8 cellular contexts compared by ENCODE assay signal in the genomic region with DNA sequence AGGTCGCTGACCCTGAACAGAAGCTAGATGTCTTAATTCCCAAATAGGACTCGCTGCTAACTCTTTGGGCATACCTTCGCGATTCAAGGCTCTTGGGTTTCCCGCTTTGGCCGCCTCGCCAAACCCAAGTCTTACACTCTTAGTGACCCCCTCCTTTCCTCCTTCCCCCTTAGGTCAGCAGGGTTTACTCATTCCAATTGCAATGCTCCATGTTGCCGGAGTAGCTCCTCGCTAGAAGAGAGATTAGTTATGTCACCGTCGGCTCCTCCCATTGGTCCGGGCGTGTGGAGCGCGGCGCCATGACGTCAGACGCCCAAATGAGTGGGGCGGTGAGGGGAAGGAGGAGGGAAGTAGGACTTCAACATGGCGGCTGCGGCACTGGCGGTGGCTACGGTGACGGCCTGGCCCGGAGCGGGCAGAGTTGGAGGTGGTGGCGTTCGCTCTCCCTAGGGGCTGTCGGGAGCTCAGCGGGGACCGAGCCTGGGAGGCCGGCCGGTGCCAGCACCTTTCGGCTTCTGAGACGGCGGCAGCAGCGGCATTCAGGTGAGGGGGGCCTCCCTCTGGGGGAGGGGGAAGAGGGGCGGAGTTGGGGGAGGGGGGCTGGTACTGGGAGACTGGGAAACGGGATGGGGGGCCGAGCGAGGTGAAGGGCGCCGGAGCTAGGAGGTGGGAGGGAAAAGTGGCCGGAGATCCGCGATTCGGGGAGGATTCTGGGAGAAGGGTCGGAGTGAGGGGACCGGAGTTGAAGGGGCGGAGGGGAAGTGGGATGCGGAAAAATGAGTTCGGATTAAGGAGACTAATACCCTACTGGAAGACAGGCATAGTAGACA. TPM values are rescaled to one million over a fixed set of nuclear protein-coding genes. Genes with fewer than 3 reads are reported as not detected.
DNase-seq lines count a peak whose midpoint lies in the region; ATAC-seq, FAIRE-seq and TF ChIP-seq lines count a peak whose summit lies in the region.

A gene (plus strand): TSS at position 346 of the 830 bp plus-strand sequence. CDS start 41,872 bp downstream, outside the sequence.

- H3K9me3 ChIP-seq in HUES64 (ENCODE audit: insufficient read depth, low read depth, low read length) (no peaks in the 10 kb centered on the region), OCI-LY1 (ENCODE audit: low read length) (no peaks in the 10 kb centered on the region), endothelial cell of umbilical vein (replicated peaks; ENCODE audit: control insufficient read depth, insufficient read depth, low read length) (no peaks in the 10 kb centered on the region)

- H3K4me3 ChIP-seq in HUES64 (ENCODE audit: low read length) (peak within 1 kb of the TSS; percentile 84), OCI-LY1 (ENCODE audit: low read depth, low read length, poor library complexity, severe bottlenecking) (peak within 1 kb of the TSS; percentile 85), endothelial cell of umbilical vein (replicated peaks in 1 of 3; ENCODE audit: insufficient read depth in 1 of 3, low read depth in 1 of 3, low read length in 3 of 3) (peak within 1 kb of the TSS; percentile 51 to 87 (median 79))

- dilution Hi-C loops in endothelial cell of umbilical vein (cut with MboI; ENCODE audit: extremely low pct_ligation_motif_present, low sequenced_read_pairs) = no loop called here

- CTCF ChIA-PET in Calu3 (lab: Charles Lee) (interaction anchor here (0.6 to 1.2 kb wide), 5 partner anchors 13 to 142 kb away, joined by 4 to 8 read pairs (median 8); no protein-coding TSS in a partner anchor), endothelial cell of umbilical vein (lab: Charles Lee) (interaction anchor here (0.8 to 2.9 kb wide), 13 partner anchors 13 to 198 kb away, joined by 3 to 20 read pairs (median 3); a partner anchor contains a TSS)

- H3K27me3 Mint-ChIP-seq in Calu3 (ENCODE audit: unreplicated experiment) = no peaks in the 10 kb centered on the region

- POLR2A ChIA-PET in endothelial cell of umbilical vein (lab: Charles Lee) = interaction anchor here (0.6 to 0.7 kb wide), 5 partner anchors 9 to 173 kb away, joined by 3 to 11 read pairs (median 4); no protein-coding TSS in a partner anchor

- H3K27ac Mint-ChIP-seq in Calu3 (ENCODE audit: unreplicated experiment) = peak within 1 kb of the TSS; percentile 95

- intact Hi-C loops in Calu3 (cut with micrococcal nuclease; ENCODE audit: unreplicated experiment) (no loop called here), endothelial cell of umbilical vein (cut with micrococcal nuclease) (loop anchor here (1.0 to 5.0 kb wide), 3 partner anchors 53 to 198 kb away; a partner anchor contains a TSS)

- peak; percentile 97 for FAIRE-seq in endothelial cell of umbilical vein (lab: Jason Lieb, UNC)

- no peaks in the 10 kb centered on the region for H4K20me1 ChIP-seq in OCI-LY1 (ENCODE audit: insufficient read depth, low read length)
- H4K20me1 ChIP-seq in endothelial cell of umbilical vein (replicated peaks; ENCODE audit: control insufficient read depth, extremely low read depth, insufficient read depth, low read length) = no peaks in the 10 kb centered on the region

- peaks cover 4% of the 10 kb centered on the region; the same call in 1 of the 2 replicates for H3K4me1 ChIP-seq in HUES64 (ENCODE audit: insufficient read depth, low read length)
- peaks cover 17% of the 10 kb centered on the region for H3K4me1 ChIP-seq in OCI-LY1 (ENCODE audit: insufficient read depth, low read length, severe bottlenecking)
- no peaks in the 10 kb centered on the region for H3K4me1 ChIP-seq in endothelial cell of umbilical vein (ENCODE audit: control insufficient read depth, extremely low read depth, insufficient read depth, low read length)

- peaks cover 10% of the 10 kb centered on the region for H3K4me1 Mint-ChIP-seq in Calu3 (ENCODE audit: low read depth, unreplicated experiment)

- H3K9me2 ChIP-seq in OCI-LY1 (ENCODE audit: low read depth, low read length) = no peaks in the 10 kb centered on the region

- peaks cover under 1% of the 10 kb centered on the region; the same call in 1 of the 2 replicates for H3K36me3 ChIP-seq in HUES64 (ENCODE audit: insufficient read depth, low read length)
- H3K36me3 ChIP-seq in OCI-LY1 (ENCODE audit: insufficient read depth, low read length) = peaks cover 4% of the 10 kb centered on the region
- H3K36me3 ChIP-seq in endothelial cell of umbilical vein (ENCODE audit: control insufficient read depth in 2 of 2, extremely low read depth in 1 of 2, insufficient read depth in 2 of 2, low read length in 2 of 2) = no peaks in the 10 kb centered on the region

- H3K4me2 ChIP-seq in OCI-LY1 (ENCODE audit: low read length) (peak within 1 kb of the TSS; percentile 91), endothelial cell of umbilical vein (ENCODE audit: insufficient read depth, low read length) (peak within 1 kb of the TSS; percentile 93)

- no peak for TF ChIP-seq CTCF in Calu3 (IDR thresholded peaks at IDR 0.05; ENCODE audit: unreplicated experiment)
- TF ChIP-seq CTCF in OCI-LY1 (IDR thresholded peaks at IDR 0.05; ENCODE audit: low read length) = no peak
- TF ChIP-seq CTCF in endothelial cell of umbilical vein (IDR thresholded peaks at IDR 0.05; ENCODE audit: extremely low read depth in 1 of 2, insufficient read depth in 1 of 2, low read depth in 1 of 2, low read length in 2 of 2) = no peak

- ATAC-seq in GM21447 (IDR thresholded peaks at IDR 0.05; ENCODE audit: unreplicated experiment) = peak; percentile 99

- H3K27ac ChIP-seq in HUES64 (ENCODE audit: low read depth, low read length) (peak within 1 kb of the TSS; percentile 98), OCI-LY1 (ENCODE audit: low read depth, low read length, poor library complexity, severe bottlenecking) (peak within 1 kb of the TSS; percentile 66), endothelial cell of umbilical vein (ENCODE audit: insufficient read depth, low read depth, low read length) (peak within 1 kb of the TSS; percentile 58)

- H2AFZ ChIP-seq in OCI-LY1 (ENCODE audit: low read length) (0 out of 2 replicates have a peak within 1 kb of the TSS, but pooled peaks have one; percentile 2), endothelial cell of umbilical vein (ENCODE audit: low read depth, low read length) (peak within 1 kb of the TSS; percentile 83)

- H3K79me2 ChIP-seq in OCI-LY1 (ENCODE audit: insufficient read depth, low read length) = peaks cover 40% of the 10 kb centered on the region
- peaks cover 36% of the 10 kb centered on the region for H3K79me2 ChIP-seq in endothelial cell of umbilical vein (ENCODE audit: control insufficient read depth, insufficient read depth, low read length)

- H3K9me1 ChIP-seq in endothelial cell of umbilical vein (replicated peaks; ENCODE audit: control insufficient read depth, extremely low read depth, insufficient read depth, low read length) = no peaks in the 10 kb centered on the region

- peaks cover 33% of the 10 kb centered on the region for H3K36me3 Mint-ChIP-seq in Calu3 (ENCODE audit: insufficient read depth, unreplicated experiment)

- BruUV-seq in Calu3 (replicated peaks; lab: Mats Ljungman, UMichigan) = no TSS peak
- BruUV-seq in endothelial cell of umbilical vein (replicated peaks; lab: Mats Ljungman, UMichigan) = no TSS peak

- no peaks in the 10 kb centered on the region for H3F3A ChIP-seq in OCI-LY1 (ENCODE audit: insufficient read depth, low read length)

- H3K27me3 ChIP-seq in HUES64 (ENCODE audit: insufficient read depth, low read length) (no peaks in the 10 kb centered on the region), OCI-LY1 (ENCODE audit: insufficient read depth, low read length) (no peaks in the 10 kb centered on the region), endothelial cell of umbilical vein (ENCODE audit: control insufficient read depth in 2 of 2, insufficient read depth in 2 of 2, low read length in 2 of 2) (no peaks in the 10 kb centered on the region)

- peak; percentile 64 for TF ChIP-seq POLR2A in endothelial cell of umbilical vein (IDR thresholded peaks at IDR 0.05; ENCODE audit: low read depth, low read length)

- H3K9ac ChIP-seq in HUES64 (ENCODE audit: low read depth, low read length) = peak within 1 kb of the TSS; percentile 88
- H3K9ac ChIP-seq in OCI-LY1 (ENCODE audit: low read length) = peak within 1 kb of the TSS; percentile 89
- peak within 1 kb of the TSS; percentile 72 for H3K9ac ChIP-seq in endothelial cell of umbilical vein (replicated peaks; ENCODE audit: extremely low read depth, insufficient read depth, low read length)

- DNase-seq in Calu3 (peak; percentile 91), endothelial cell of umbilical vein (ENCODE audit: low read depth, low spot score) (peak; percentile 99), midbrain (lab: John Stamatoyannopoulos, UW) (peak; percentile 96)
- peak; percentile 95 for DNase-seq in activated CD8-positive, alpha-beta memory T cell treated with anti-CD3 and anti-CD28 coated beads, Interleukin-2, amount 50 U/mL, for 48 hours
- peak; percentile 86 to 89 for DNase-seq in stimulated activated CD8-positive, alpha-beta memory T cell treated with anti-CD3 and anti-CD28 coated beads, Interleukin-2, amount 100 ng/mL, for 1 hour (ENCODE audit: low read depth in 2 of 2)

- under 1% methylated on average over 52 of the region's 52 CpGs for WGBS in HUES64

- H3K9me3 Mint-ChIP-seq in Calu3 (ENCODE audit: low read depth, unreplicated experiment) = no peaks in the 10 kb centered on the region

- H3K4me3 Mint-ChIP-seq in Calu3 (ENCODE audit: low read depth, unreplicated experiment) = peak within 1 kb of the TSS; percentile 88

TF ChIP-seq in endothelial cell of umbilical vein, 7 proteins besides CTCF, POLR2A, EP300 and RAD21 (continues in another document):
- TF ChIP-seq MYC (IDR thresholded peaks at IDR 0.05; ENCODE audit: low read depth, low read length) (no peak), EZH2 (IDR thresholded peaks at IDR 0.05; ENCODE audit: borderline replicate concordance, low read depth, low read length, severe bottlenecking) (no peak), JUN (IDR thresholded peaks at IDR 0.05; ENCODE audit: borderline replicate concordance, insufficient read depth, insufficient read length, low read depth) (peak; percentile 45), GATA2 (IDR thresholded peaks at IDR 0.05; ENCODE audit: insufficient read depth, insufficient read length, low read depth, low read length) (no peak)
- TF ChIP-seq, protein P1, sequence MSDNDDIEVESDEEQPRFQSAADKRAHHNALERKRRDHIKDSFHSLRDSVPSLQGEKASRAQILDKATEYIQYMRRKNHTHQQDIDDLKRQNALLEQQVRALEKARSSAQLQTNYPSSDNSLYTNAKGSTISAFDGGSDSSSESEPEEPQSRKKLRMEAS (IDR thresholded peaks at IDR 0.05; ENCODE audit: insufficient read depth, insufficient read length) = no peak

RNA-seq across cellular contexts. Expression of the gene that starts here (rescaled TPM):
- total RNA-seq in Calu3 (2022) (29.4 and 30.7 TPM in 2 replicates), endothelial cell of umbilical vein (38.0 and 38.8 TPM in 2 replicates)
- 28.8 TPM for polyA plus RNA-seq in HUES64 (2013, experiment 1 of 2)
- polyA plus RNA-seq in HUES64 (2013, experiment 2 of 2) = 27.5 TPM
- polyA plus RNA-seq in endothelial cell of umbilical vein = 38.8 and 41.5 TPM in 2 replicates
- polyA plus RNA-seq in endothelial cell of umbilical vein (2011; cell fraction: cytosol; rRNA removed) = 45.6 and 49.3 TPM in 2 replicates
- 31.2 and 31.4 TPM in 2 replicates for polyA plus RNA-seq in endothelial cell of umbilical vein (2011; cell fraction: nucleus; rRNA removed)
- 37.0 and 41.4 TPM in 2 replicates for polyA plus RNA-seq in endothelial cell of umbilical vein (2012)
- polyA minus RNA-seq in endothelial cell of umbilical vein = 50.8 and 51.1 TPM in 2 replicates
- 41.0 TPM for polyA minus RNA-seq in endothelial cell of umbilical vein (2011; cell fraction: cytosol; rRNA and poly(A)+ RNA removed)
- polyA minus RNA-seq in endothelial cell of umbilical vein (2011; cell fraction: nucleus; rRNA and poly(A)+ RNA removed) = 13.4 and 22.6 TPM in 2 replicates

Comparison
In these comparisons a context has a peak if more than half of its experiments do, and no peak if none do; other contexts are left out.
1. Peak in every context shown above with its lines: DNase-seq, ATAC-seq, H3K4me3 ChIP-seq and H3K27ac ChIP-seq.